In the genomic region with DNA sequence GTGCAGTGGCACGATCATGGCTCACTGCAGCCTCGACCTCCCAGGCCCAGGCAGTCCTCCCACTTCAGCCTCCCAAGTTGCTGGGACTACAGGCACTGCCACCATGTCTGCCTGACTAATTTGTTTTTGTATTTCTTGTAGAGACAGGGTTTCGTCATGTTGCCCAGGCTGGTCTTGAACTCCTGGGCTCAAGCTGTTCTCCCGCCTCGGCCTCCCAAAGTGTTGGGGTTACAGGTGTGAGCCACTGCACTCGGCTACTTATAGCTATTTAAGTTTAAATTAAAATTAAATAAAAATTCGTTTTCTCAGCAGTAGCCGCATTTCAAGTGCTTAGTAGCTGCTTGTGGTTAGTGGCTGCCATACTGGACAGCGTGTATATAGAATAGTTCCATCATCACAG, we compare ENCODE assay signal across 20 cellular contexts.
"Had no signal": no experiment of that assay in that cellular context is flagged by ENCODE, and none has a peak within 500 bp of the region (broad histone marks: within the 10 kb centered on the region; RNA-seq: fewer than 3 reads in every experiment).

No MANE protein-coding gene starts in this region.

- ATAC-seq: activated T-cell treated with anti-CD3 and anti-CD28 coated beads, Interleukin-2, amount 50 U/mL, for 4 hours; activated T-helper 17 cell treated with anti-CD3 and anti-CD28 coated beads, Interleukin-2, amount 50 U/mL, for 72 hours had no signal

- DNase-seq: activated CD4-positive, alpha-beta memory T cell treated with anti-CD3 and anti-CD28 coated beads for 36 hours; activated CD4-positive, alpha-beta T cell treated with anti-CD3 and anti-CD28 coated beads, Interleukin-2, amount 10 ng/mL, durations not matched to agents 7 days and 5 days; activated CD4-positive, CD25-positive, alpha-beta regulatory T cell; activated CD8-positive, alpha-beta memory T cell treated with anti-CD3 and anti-CD28 coated beads for 24 hours; activated gamma-delta T cell; activated naive CD4-positive, alpha-beta T cell treated with anti-CD3 and anti-CD28 coated beads for 36 hours; activated T-cell treated with anti-CD3 and anti-CD28 coated beads, Interleukin-2, amount 50 U/mL, for 4 hours; amygdala; Kasumi-1; NCI-H1105; NCI-H1436 treated with DMSO at 0.1 percent for 48 hours; NCI-H187; NCI-H2081; NCI-H510A treated with DMSO at 0.1 percent for 48 hours; NCI-H69; PC-9; T-helper 1 cell had no signal

- H3K4me2 ChIP-seq: PC-9 had no signal

- H2AFZ ChIP-seq: PC-9 had no signal

- H3K4me3 ChIP-seq: PC-9 had no signal

- H3K27ac ChIP-seq: PC-9, SK-N-MC, VCaP had no signal
